In the genomic region with DNA sequence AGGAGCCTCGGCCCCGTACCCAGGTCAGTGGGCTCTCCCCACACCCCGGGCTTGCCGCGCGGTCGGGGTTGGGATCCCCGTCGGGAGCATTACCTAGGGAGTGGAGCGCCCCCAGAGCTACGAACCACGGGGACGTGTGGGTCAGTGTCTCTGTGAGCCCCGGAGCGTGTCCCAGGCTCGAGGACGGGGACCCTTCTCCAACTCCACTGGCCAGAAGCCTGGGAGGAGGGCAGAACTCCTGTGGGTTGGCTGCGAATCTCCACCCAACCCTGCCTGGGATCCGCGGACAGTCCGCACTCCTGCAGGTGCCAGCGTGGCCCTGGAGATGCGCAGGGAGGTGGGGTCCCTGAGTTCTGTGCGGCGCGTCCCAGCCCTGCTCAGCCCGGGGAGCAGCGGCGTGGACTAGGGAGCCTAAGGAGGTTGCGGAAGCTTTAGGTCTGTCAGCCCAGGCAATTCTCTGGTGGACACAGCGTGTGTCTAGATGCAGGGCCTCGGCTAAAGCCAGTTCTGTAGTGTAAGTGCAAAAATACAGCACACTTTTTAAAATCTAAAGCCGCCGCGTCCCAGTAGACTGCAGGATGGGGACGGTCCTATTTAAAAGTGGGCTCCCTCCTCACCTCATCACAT, we compare ENCODE assay signal across 8 cellular contexts. TPM values are rescaled to one million over a fixed set of nuclear protein-coding genes. Genes with fewer than 3 reads are reported as not detected.
DNase-seq lines count a peak whose midpoint lies in the region; ATAC-seq and TF ChIP-seq lines count a peak whose summit lies in the region.

No MANE protein-coding gene starts in this region.

- H3K9me3 Mint-ChIP-seq in nephron progenitor cell = peaks cover 7% of the 10 kb centered on the region

- no peak overlapping the region for H3K27ac Mint-ChIP-seq in nephron progenitor cell

- peaks cover 34% of the 10 kb centered on the region for H3K27me3 Mint-ChIP-seq in nephron progenitor cell (ENCODE audit: low read depth, poor library complexity)

- H3K4me3 ChIP-seq in WI38 (ENCODE audit: low read depth, low read length) = peak overlapping the region; percentile 67
- peak overlapping the region; percentile 70 for H3K4me3 ChIP-seq in fibroblast of mammary gland (ENCODE audit: control insufficient read depth, low read depth, low read length)

- H3K36me3 Mint-ChIP-seq in nephron progenitor cell (ENCODE audit: low read depth) = peaks cover 5% of the 10 kb centered on the region

- H3K4me3 Mint-ChIP-seq in nephron progenitor cell = peak overlapping the region; percentile 81

- ATAC-seq in HG02852 (IDR thresholded peaks at IDR 0.05; ENCODE audit: unreplicated experiment) = peak; percentile 17

- DNase-seq in NCI-H748 (lab: John Stamatoyannopoulos, UW; ENCODE audit: unreplicated experiment) (peak; percentile 25), NCI-H748 treated with DMSO at 0.1 percent for 48 hours (lab: John Stamatoyannopoulos, UW) (no peak), fibroblast of mammary gland (ENCODE audit: low read depth) (no peak), nephron progenitor cell (no peak), GF-D8 (lab: John Stamatoyannopoulos, UW) (no peak), SK-N-DZ (ENCODE audit: low spot score) (no peak)

- H3K4me1 Mint-ChIP-seq in nephron progenitor cell = peaks cover 37% of the 10 kb centered on the region

- TF ChIP-seq CTCF in WI38 (IDR thresholded peaks at IDR 0.05; ENCODE audit: low read depth, low read length) = no peak
- TF ChIP-seq CTCF in fibroblast of mammary gland (conservative IDR thresholded peaks at IDR 0.05; ENCODE audit: control insufficient read depth, insufficient read depth, low read depth, low read length) = no peak
- no peak for TF ChIP-seq CTCF in nephron progenitor cell (IDR thresholded peaks at IDR 0.05)

RNA-seq across cellular contexts. Expression of gene PPFIBP2, which starts 0.4 kb away (rescaled TPM):
- polyA plus RNA-seq in SK-N-DZ (2014; cell fraction: cytosol; rRNA removed) = 0.14 and 0.23 TPM in 2 replicates
- polyA plus RNA-seq in SK-N-DZ (2014; cell fraction: nucleus; rRNA removed) = not detected in 2 replicates

RNA-seq across cellular contexts. Expression of gene OLFML1, which starts 28.9 kb away (rescaled TPM):
- not detected in 2 replicates for polyA plus RNA-seq in SK-N-DZ (2014; cell fraction: cytosol; rRNA removed)
- polyA plus RNA-seq in SK-N-DZ (2014; cell fraction: nucleus; rRNA removed) = not detected in 2 replicates
